Comparison of ENCODE assay signal across 8 cellular contexts in the genomic region with DNA sequence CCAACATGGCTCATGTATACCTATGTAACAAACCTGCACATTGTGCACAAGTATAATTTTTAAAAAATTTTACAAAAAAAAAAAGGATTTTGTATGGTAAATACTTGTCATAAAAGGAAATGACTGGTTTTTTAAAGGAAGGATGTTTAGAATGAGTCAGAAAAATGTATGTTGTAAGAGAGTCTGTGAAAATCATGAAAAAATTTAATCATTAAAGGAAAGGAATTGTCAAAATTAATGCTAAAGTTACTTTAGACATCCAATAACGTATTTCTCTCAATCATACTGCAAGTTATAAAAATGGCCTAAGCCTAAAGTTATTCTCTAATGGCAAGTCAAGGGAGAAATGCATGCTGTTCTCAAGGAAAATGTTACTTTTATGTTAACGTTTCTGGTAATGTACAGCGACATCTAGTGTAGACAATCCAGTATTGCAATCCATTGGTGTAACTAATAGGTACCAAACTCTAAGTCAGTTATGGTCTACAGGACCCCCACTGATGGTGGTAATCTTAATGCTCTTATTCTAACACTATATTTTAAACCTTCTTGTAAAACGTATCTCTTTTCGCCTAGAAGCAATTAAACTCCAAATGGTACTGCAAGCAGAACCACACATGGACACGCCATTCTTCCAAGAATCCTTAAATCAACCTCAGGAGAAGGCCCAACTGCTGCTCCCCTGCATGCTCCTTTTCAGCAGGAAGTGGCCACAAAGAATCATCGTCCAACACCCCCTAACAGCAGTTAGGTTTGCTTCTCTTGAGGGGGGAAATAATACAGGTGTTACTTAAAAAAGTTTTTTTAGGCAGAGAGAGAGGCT. TPM values are rescaled to one million over a fixed set of nuclear protein-coding genes. Genes with fewer than 3 reads are reported as not detected.
A peak's percentile ranks its signal among the peaks of the same experiment; 100 is the strongest.
DNase-seq lines count a peak whose midpoint lies in the region; ATAC-seq and TF ChIP-seq lines count a peak whose summit lies in the region.

No MANE protein-coding gene starts in this region.

- no peaks in the 10 kb centered on the region for H3K36me3 ChIP-seq in CD4-positive, CD25-positive, alpha-beta regulatory T cell (ENCODE audit: control insufficient read depth, insufficient read depth, low read length)
- no peaks in the 10 kb centered on the region for H3K36me3 ChIP-seq in right lobe of liver

- H3K27me3 ChIP-seq in CD4-positive, CD25-positive, alpha-beta regulatory T cell (ENCODE audit: control insufficient read depth, insufficient read depth, low read length): no peaks in the 10 kb centered on the region
- no peaks in the 10 kb centered on the region for H3K27me3 ChIP-seq in right lobe of liver

- peak in 2 of 3 donors; percentile 36 to 62 for DNase-seq in CD4-positive, CD25-positive, alpha-beta regulatory T cell
- DNase-seq in H4 (ENCODE audit: low spot score) (peak; percentile 63), NCI-H524 treated with DMSO at 0.1 percent for 48 hours (lab: John Stamatoyannopoulos, UW) (peak; percentile 18), T47D (ENCODE audit: low read depth in 1 of 2, low spot score in 1 of 2) (peak; percentile 45 to 85), right lobe of liver (no peak), HPDE6-E6E7 (ENCODE audit: extremely low spot score) (no peak), islet precursor cell (no peak)
- DNase-seq in activated T-cell treated with anti-CD3 and anti-CD28 coated beads, Interleukin-2, amount 50 U/mL, for 1 hour: no peak

- no peak overlapping the region for H3K27ac Mint-ChIP-seq in CD4-positive, CD25-positive, alpha-beta regulatory T cell

- peaks cover 5% of the 10 kb centered on the region for H3K27me3 Mint-ChIP-seq in CD4-positive, CD25-positive, alpha-beta regulatory T cell

- 25% methylated on average over 7 of the region's 7 CpGs for WGBS in right lobe of liver (ENCODE audit: insufficient coverage, low coverage, low lambda C conversion rate, missing lambda C conversion rate)

- H3K4me1 Mint-ChIP-seq in CD4-positive, CD25-positive, alpha-beta regulatory T cell: peaks cover 0 to 7% (median 0%) of the 10 kb centered on the region in 4 donors

- no peaks in the 10 kb centered on the region for H3K4me1 ChIP-seq in CD4-positive, CD25-positive, alpha-beta regulatory T cell (ENCODE audit: control insufficient read depth, insufficient read depth, low read length, poor library complexity, severe bottlenecking)
- H3K4me1 ChIP-seq in right lobe of liver: no peaks in the 10 kb centered on the region

- H3K9me3 Mint-ChIP-seq in CD4-positive, CD25-positive, alpha-beta regulatory T cell: peaks cover 0 to 1% (median 0%) of the 10 kb centered on the region in 7 donors

- TF ChIP-seq POLR2A in right lobe of liver (IDR thresholded peaks at IDR 0.05): no peak

- no peak overlapping the region for H3K4me3 ChIP-seq in CD4-positive, CD25-positive, alpha-beta regulatory T cell (ENCODE audit: low read depth, low read length)
- no peak overlapping the region for H3K4me3 ChIP-seq in right lobe of liver

- no peak overlapping the region for H3K27ac ChIP-seq in CD4-positive, CD25-positive, alpha-beta regulatory T cell (ENCODE audit: insufficient read depth, low read length, poor library complexity, severe bottlenecking)
- no peak overlapping the region for H3K27ac ChIP-seq in right lobe of liver

- H3K4me3 Mint-ChIP-seq in CD4-positive, CD25-positive, alpha-beta regulatory T cell: no peak overlapping the region

- H3K9me3 ChIP-seq in CD4-positive, CD25-positive, alpha-beta regulatory T cell (ENCODE audit: control insufficient read depth in 2 of 2, low read length in 2 of 2): no peaks in the 10 kb centered on the region
- no peaks in the 10 kb centered on the region for H3K9me3 ChIP-seq in right lobe of liver

- intact Hi-C loops in right lobe of liver (cut with DNase I): no loop called here

- no peaks in the 10 kb centered on the region for H3K36me3 Mint-ChIP-seq in CD4-positive, CD25-positive, alpha-beta regulatory T cell

- TF ChIP-seq CTCF in right lobe of liver (IDR thresholded peaks at IDR 0.05): peak; percentile 69 to 88 (median 84)

- peak in 1 of 2 donors; percentile 43 for ATAC-seq in CD4-positive, CD25-positive, alpha-beta regulatory T cell (ENCODE audit: low read depth in 2 of 2)
- ATAC-seq in right lobe of liver: peak; percentile 56 to 73 (median 64)

- in situ Hi-C loops in T47D (cut with HindIII; ENCODE audit: low pct_unique_long_range_greater_than_20kb, low sequenced_read_pairs): no loop called here

RNA-seq across cellular contexts. Expression of gene NCEH1, which starts 35.3 kb away (rescaled TPM):
- 2.1 TPM for total RNA-seq in CD4-positive, CD25-positive, alpha-beta regulatory T cell
- under 1 TPM; 0.43 to 0.95 (median 0.59) TPM for polyA plus RNA-seq in CD4-positive, CD25-positive, alpha-beta regulatory T cell
- 14.0 and 19.8 TPM in 2 replicates for total RNA-seq in H4 (2014; rRNA removed; shearing (Covaris generic))
- 10 to 100 TPM in 1 of 6 experiments, 1 to 10 TPM in 5; 1.5 to 13.0 (median 4.3) TPM for total RNA-seq in right lobe of liver

Comparison
In these comparisons a context has a peak if more than half of its experiments do, and no peak if none do; other contexts are left out.
1. DNase-seq: peak in CD4-positive, CD25-positive, alpha-beta regulatory T cell (2 of 3), H4 (single experiment), NCI-H524 treated with DMSO at 0.1 percent for 48 hours (single experiment) and T47D (2 of 2); none in right lobe of liver (0 of 3), HPDE6-E6E7 (single experiment), islet precursor cell (single experiment) and activated T-cell treated with anti-CD3 and anti-CD28 coated beads, Interleukin-2, amount 50 U/mL, for 1 hour (single experiment).